8 cellular contexts compared by ENCODE assay signal in genomic region chr15:76059320-76060097, GRCh38. TPM values are rescaled to one million over a fixed set of nuclear protein-coding genes. Genes with fewer than 3 reads are reported as not detected.
A peak's percentile ranks its signal among the peaks of the same experiment; 100 is the strongest.
DNase-seq lines count a peak whose midpoint lies in the region; ATAC-seq and TF ChIP-seq lines count a peak whose summit lies in the region.

A gene with protein sequence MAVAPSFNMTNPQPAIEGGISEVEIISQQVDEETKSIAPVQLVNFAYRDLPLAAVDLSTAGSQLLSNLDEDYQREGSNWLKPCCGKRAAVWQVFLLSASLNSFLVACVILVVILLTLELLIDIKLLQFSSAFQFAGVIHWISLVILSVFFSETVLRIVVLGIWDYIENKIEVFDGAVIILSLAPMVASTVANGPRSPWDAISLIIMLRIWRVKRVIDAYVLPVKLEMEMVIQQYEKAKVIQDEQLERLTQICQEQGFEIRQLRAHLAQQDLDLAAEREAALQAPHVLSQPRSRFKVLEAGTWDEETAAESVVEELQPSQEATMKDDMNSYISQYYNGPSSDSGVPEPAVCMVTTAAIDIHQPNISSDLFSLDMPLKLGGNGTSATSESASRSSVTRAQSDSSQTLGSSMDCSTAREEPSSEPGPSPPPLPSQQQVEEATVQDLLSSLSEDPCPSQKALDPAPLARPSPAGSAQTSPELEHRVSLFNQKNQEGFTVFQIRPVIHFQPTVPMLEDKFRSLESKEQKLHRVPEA (plus strand): TSS chr15:76059985. CDS start chr15:76134264, 74,279 bp downstream.

- ATAC-seq in heart right ventricle: peak; percentile 40 to 79 (median 65)
- peak; percentile 74 for ATAC-seq in omental fat pad (ENCODE audit: low FRiP score)

- intact Hi-C loops in heart right ventricle (cut with DNase I) (loop anchor here in 8 of 10 donors (2.0 to 10.0 kb wide), 4 partner anchors 78 to 85 kb away; no protein-coding TSS in a partner anchor), posterior vena cava (cut with DNase I) (loop anchor here in 1 of 2 donors (5.0 kb wide), 1 partner anchor 973 kb away; no protein-coding TSS in a partner anchor)

- peak within 1 kb of the TSS; percentile 58 for H3K4me3 ChIP-seq in AG04449 (ENCODE audit: low read depth, low read length)
- H3K4me3 ChIP-seq in heart right ventricle: peak within 1 kb of the TSS; percentile 37 to 69 (median 56)

- TF ChIP-seq CTCF in AG04449 (IDR thresholded peaks at IDR 0.05; ENCODE audit: insufficient read depth, low read length, missing control alignments) (no peak), GM12873 (IDR thresholded peaks at IDR 0.05; ENCODE audit: insufficient read depth, low read depth, low read length, missing control alignments) (peak; percentile 13), heart right ventricle (IDR thresholded peaks at IDR 0.05) (no peak), omental fat pad (IDR thresholded peaks at IDR 0.05) (no peak)

- 0 to 1% methylated on average over 78 to 106 of the region's 106 CpGs for WGBS in heart right ventricle, 2 donors

- H3K9me3 ChIP-seq in heart right ventricle: no peaks in the 10 kb centered on the region

- peaks cover 0 to 26% (median 11%) of the 10 kb centered on the region in 9 donors for H3K4me1 ChIP-seq in heart right ventricle

- DNase-seq in AG04449 (ENCODE audit: low read depth, low spot score) (no peak), NCI-H2227 treated with DMSO at 0.1 percent for 48 hours (lab: John Stamatoyannopoulos, UW) (peak; percentile 25), heart right ventricle (peak; percentile 7 to 27), omental fat pad (ENCODE audit: low spot score) (no peak), posterior vena cava (ENCODE audit: low spot score) (no peak)
- DNase-seq in activated naive CD4-positive, alpha-beta T cell treated with anti-CD3 and anti-CD28 coated beads, Interleukin-2, amount 50 U/mL, for 16 hours: peak; percentile 39
- DNase-seq in central memory CD4-positive, alpha-beta T cell: no peak

- no peak within 1 kb of the TSS for H3K27ac ChIP-seq in heart right ventricle

- peaks cover 0 to 78% (median 62%) of the 10 kb centered on the region in 7 donors for H3K27me3 ChIP-seq in heart right ventricle

- H3K36me3 ChIP-seq in heart right ventricle: no peaks in the 10 kb centered on the region

- POLR2A ChIA-PET in AG04449 (lab: Yijun Ruan, JAX): interaction anchor here (0.6 to 1.3 kb wide), 2 partner anchors 14 to 79 kb away, joined by 3 read pairs; no protein-coding TSS in a partner anchor

- CTCF ChIA-PET in AG04449 (lab: Yijun Ruan, JAX): interaction anchor here (1.0 to 15.0 kb wide), 11 partner anchors 10 to 807 kb away, joined by 3 to 230 read pairs (median 4); no protein-coding TSS in a partner anchor

RNA-seq across cellular contexts. Expression of the gene that starts here (rescaled TPM):
- under 1 TPM in 8 of 10 donors, not detected in 2; 0.09 to 0.30 (median 0.15) TPM for total RNA-seq in heart right ventricle
- polyA plus RNA-seq in heart right ventricle: under 1 TPM in 1 of 2 donors, not detected in 1; 0.01 TPM
- total RNA-seq in omental fat pad: under 1 TPM in 3 of 4 donors, not detected in 1; 0.19 to 0.72 (median 0.38) TPM
- total RNA-seq in posterior vena cava: under 1 TPM in 1 of 2 donors, not detected in 1; 0.28 TPM

Comparison
In these comparisons a context has a peak if more than half of its experiments do, and no peak if none do; other contexts are left out.
1. Peak in DNase-seq, ATAC-seq and H3K4me3 ChIP-seq in heart right ventricle; RNA of the gene not detected or under 1 TPM.
2. Peak in ATAC-seq in omental fat pad; RNA of the gene not detected or under 1 TPM.
3. DNase-seq: peak in NCI-H2227 treated with DMSO at 0.1 percent for 48 hours (single experiment) and activated naive CD4-positive, alpha-beta T cell treated with anti-CD3 and anti-CD28 coated beads, Interleukin-2, amount 50 U/mL, for 16 hours (single experiment); none in AG04449 (single experiment), omental fat pad (single experiment), posterior vena cava (single experiment) and central memory CD4-positive, alpha-beta T cell (single experiment).